Comparison of ENCODE assay signal across 8 cellular contexts in genomic region chr7:36115448-36116321, GRCh38. TPM values are rescaled to one million over a fixed set of nuclear protein-coding genes. Genes with fewer than 3 reads are reported as not detected.
A peak's percentile ranks its signal among the peaks of the same experiment; 100 is the strongest.
DNase-seq lines count a peak whose midpoint lies in the region; ATAC-seq and TF ChIP-seq lines count a peak whose summit lies in the region.

No MANE protein-coding gene starts in this region.

- H3K27ac Mint-ChIP-seq in brain (peak overlapping the region in 3 of 5 experiments; percentile 21 to 67 (median 31)), WTC11 (no peak overlapping the region)

- no peak for TF ChIP-seq CTCF in AG09319 (IDR thresholded peaks at IDR 0.05; ENCODE audit: low read depth, low read length)
- no peak for TF ChIP-seq CTCF in brain (conservative IDR thresholded peaks at IDR 0.05)
- TF ChIP-seq CTCF in WTC11 (IDR thresholded peaks at IDR 0.05): no peak

- H3K4me1 Mint-ChIP-seq in brain (peaks cover 15% of the 10 kb centered on the region), WTC11 (peaks cover 11% of the 10 kb centered on the region)

- no peak overlapping the region for H3K4me3 Mint-ChIP-seq in brain
- H3K4me3 Mint-ChIP-seq in WTC11: no peak overlapping the region

- H3K9me3 Mint-ChIP-seq in brain (peaks cover 0 to 4% (median 0%) of the 10 kb centered on the region in 5 experiments), WTC11 (peaks cover 7% of the 10 kb centered on the region; the same call in 1 of the 2 replicates)

- CTCF ChIA-PET in WTC11 (lab: Charles Lee): interaction anchor here (1.0 to 1.3 kb wide), 4 partner anchors 13 to 203 kb away, joined by 3 to 4 read pairs (median 3); no protein-coding TSS in a partner anchor

- H3K27me3 Mint-ChIP-seq in brain: peaks cover 4% of the 10 kb centered on the region
- no peaks in the 10 kb centered on the region; the same call in 1 of the 2 replicates for H3K27me3 Mint-ChIP-seq in WTC11 (ENCODE audit: low read depth)

- no peaks in the 10 kb centered on the region for H3K36me3 Mint-ChIP-seq in brain
- H3K36me3 Mint-ChIP-seq in WTC11: peaks cover 2% of the 10 kb centered on the region; the same call in 1 of the 2 replicates

- POLR2A ChIA-PET in WTC11 (lab: Charles Lee): no interaction called here

- ATAC-seq in GM19328 (IDR thresholded peaks at IDR 0.05; ENCODE audit: unreplicated experiment) (peak; percentile 99), HG03354 (IDR thresholded peaks at IDR 0.05; ENCODE audit: poor library complexity, severe bottlenecking, unreplicated experiment) (peak; percentile 99), WTC11 (no peak)

- DNase-seq in AG09319 (ENCODE audit: extremely low read depth, low read depth) (peak; percentile 71), T-helper 22 cell (ENCODE audit: low read depth) (peak; percentile 36), lung microvascular endothelial cell (ENCODE audit: low read depth in 2 of 2) (peak; percentile 59 to 94), WTC11 (ENCODE audit: low spot score) (no peak)
- DNase-seq in stimulated activated CD8-positive, alpha-beta memory T cell treated with anti-CD3 and anti-CD28 coated beads, Interleukin-7, amount 100 ng/mL, for 4 hours (ENCODE audit: low read depth in 2 of 2): peak; percentile 39 to 51

TF ChIP-seq in WTC11, 78 proteins besides CTCF, POLR2A, EP300 and RAD21:
- no peak for TF ChIP-seq SOX15 (CRISPR knock-in tag; IDR thresholded peaks at IDR 0.05)
- TF ChIP-seq IRF1 (CRISPR knock-in tag; IDR thresholded peaks at IDR 0.05): no peak
- no peak for TF ChIP-seq FOXJ3 (CRISPR knock-in tag; IDR thresholded peaks at IDR 0.05; ENCODE audit: borderline replicate concordance)
- no peak for TF ChIP-seq ZNF121 (CRISPR knock-in tag; IDR thresholded peaks at IDR 0.05)
- TF ChIP-seq MYBL2 (CRISPR knock-in tag; IDR thresholded peaks at IDR 0.05): no peak
- TF ChIP-seq HMGA2 (CRISPR knock-in tag; IDR thresholded peaks at IDR 0.05): no peak
- TF ChIP-seq CREB1 (CRISPR knock-in tag; IDR thresholded peaks at IDR 0.05): no peak
- TF ChIP-seq AR (CRISPR knock-in tag; IDR thresholded peaks at IDR 0.05): no peak
- no peak for TF ChIP-seq ERG (CRISPR knock-in tag; IDR thresholded peaks at IDR 0.05)
- TF ChIP-seq CBFB (CRISPR knock-in tag; IDR thresholded peaks at IDR 0.05; ENCODE audit: low read depth): no peak
- TF ChIP-seq ZBTB43 (CRISPR knock-in tag; IDR thresholded peaks at IDR 0.05): no peak
- no peak for TF ChIP-seq SP1 (CRISPR knock-in tag; conservative IDR thresholded peaks at IDR 0.05)

RNA-seq across cellular contexts. Expression of gene EEPD1, which starts 37.4 kb away (rescaled TPM):
- polyA plus RNA-seq in brain (ENCODE audit: insufficient read depth, low read depth, low replicate concordance): 10.7 TPM
- 0.20 and 0.65 TPM in 2 replicates for total RNA-seq in lung microvascular endothelial cell
- 6.6 to 7.8 TPM (median 7.4 TPM) in 3 replicates for total RNA-seq in WTC11 (2021)
